1 cellular context compared by ENCODE assay signal in genomic region chr2:101150306-101151140, GRCh38.
TF ChIP-seq lines count a peak whose summit lies in the region.

No MANE protein-coding gene starts in this region.

TF ChIP-seq in WTC11, 78 proteins besides CTCF, POLR2A, EP300 and RAD21 (continued from another document and continues in another):
- TF ChIP-seq AFF4 (CRISPR knock-in tag; IDR thresholded peaks at IDR 0.05; ENCODE audit: borderline replicate concordance): no peak
- peak; percentile 49; the same call in 1 of the 2 replicates for TF ChIP-seq HMGXB4 (CRISPR knock-in tag; IDR thresholded peaks at IDR 0.05)
- no peak for TF ChIP-seq CREM (CRISPR knock-in tag; IDR thresholded peaks at IDR 0.05)
- no peak for TF ChIP-seq ATF2 (CRISPR knock-in tag; IDR thresholded peaks at IDR 0.05; ENCODE audit: borderline replicate concordance, low read depth)
- TF ChIP-seq ZNF317 (CRISPR knock-in tag; IDR thresholded peaks at IDR 0.05; ENCODE audit: borderline replicate concordance, low read depth): no peak
- 0 out of 2 replicates have a peak, but pooled peaks have one; percentile 53 for TF ChIP-seq ARID4B (CRISPR knock-in tag; IDR thresholded peaks at IDR 0.05; ENCODE audit: borderline replicate concordance)
- no peak for TF ChIP-seq MLX (CRISPR knock-in tag; IDR thresholded peaks at IDR 0.05)
- TF ChIP-seq NR2C2 (CRISPR knock-in tag; IDR thresholded peaks at IDR 0.05): no peak
- TF ChIP-seq ATF6 (CRISPR knock-in tag; IDR thresholded peaks at IDR 0.05): no peak
- TF ChIP-seq GTF2I (CRISPR knock-in tag; conservative IDR thresholded peaks at IDR 0.05): no peak
- no peak for TF ChIP-seq ZNF138 (CRISPR knock-in tag; conservative IDR thresholded peaks at IDR 0.05)
- no peak for TF ChIP-seq FOXP1 (CRISPR knock-in tag; IDR thresholded peaks at IDR 0.05; ENCODE audit: borderline replicate concordance)
- no peak for TF ChIP-seq ZNF671 (CRISPR knock-in tag; IDR thresholded peaks at IDR 0.05)
- TF ChIP-seq IRF2 (CRISPR knock-in tag; IDR thresholded peaks at IDR 0.05; ENCODE audit: borderline replicate concordance, low read depth): no peak
- TF ChIP-seq CDX4 (CRISPR knock-in tag; IDR thresholded peaks at IDR 0.05; ENCODE audit: borderline replicate concordance): no peak
- TF ChIP-seq E2F4 (CRISPR knock-in tag; IDR thresholded peaks at IDR 0.05; ENCODE audit: borderline replicate concordance, low read depth): no peak
- no peak for TF ChIP-seq SOX15 (CRISPR knock-in tag; IDR thresholded peaks at IDR 0.05)
- no peak for TF ChIP-seq ZNF281 (CRISPR knock-in tag; IDR thresholded peaks at IDR 0.05)
- no peak for TF ChIP-seq IRF1 (CRISPR knock-in tag; IDR thresholded peaks at IDR 0.05)
- TF ChIP-seq ATF1 (CRISPR knock-in tag; IDR thresholded peaks at IDR 0.05): no peak
- TF ChIP-seq ZNF425 (CRISPR knock-in tag; conservative IDR thresholded peaks at IDR 0.05): no peak
- TF ChIP-seq ZNF219 (CRISPR knock-in tag; IDR thresholded peaks at IDR 0.05; ENCODE audit: borderline replicate concordance): no peak
- TF ChIP-seq ZBTB43 (CRISPR knock-in tag; IDR thresholded peaks at IDR 0.05): no peak; the same call in 1 of the 2 replicates
